22 cellular contexts compared by ENCODE assay signal in genomic region chr17:41571561-41572434, GRCh38. TPM values are rescaled to one million over a fixed set of nuclear protein-coding genes. Genes with fewer than 3 reads are reported as not detected.
DNase-seq lines count a peak whose midpoint lies in the region; ATAC-seq, FAIRE-seq and TF ChIP-seq lines count a peak whose summit lies in the region.
"Had no signal": no experiment of that assay in that cellular context is flagged by ENCODE, and none has a peak within 500 bp of the region (broad histone marks: within the 10 kb centered on the region; RNA-seq: fewer than 3 reads in every experiment).

A gene with protein sequence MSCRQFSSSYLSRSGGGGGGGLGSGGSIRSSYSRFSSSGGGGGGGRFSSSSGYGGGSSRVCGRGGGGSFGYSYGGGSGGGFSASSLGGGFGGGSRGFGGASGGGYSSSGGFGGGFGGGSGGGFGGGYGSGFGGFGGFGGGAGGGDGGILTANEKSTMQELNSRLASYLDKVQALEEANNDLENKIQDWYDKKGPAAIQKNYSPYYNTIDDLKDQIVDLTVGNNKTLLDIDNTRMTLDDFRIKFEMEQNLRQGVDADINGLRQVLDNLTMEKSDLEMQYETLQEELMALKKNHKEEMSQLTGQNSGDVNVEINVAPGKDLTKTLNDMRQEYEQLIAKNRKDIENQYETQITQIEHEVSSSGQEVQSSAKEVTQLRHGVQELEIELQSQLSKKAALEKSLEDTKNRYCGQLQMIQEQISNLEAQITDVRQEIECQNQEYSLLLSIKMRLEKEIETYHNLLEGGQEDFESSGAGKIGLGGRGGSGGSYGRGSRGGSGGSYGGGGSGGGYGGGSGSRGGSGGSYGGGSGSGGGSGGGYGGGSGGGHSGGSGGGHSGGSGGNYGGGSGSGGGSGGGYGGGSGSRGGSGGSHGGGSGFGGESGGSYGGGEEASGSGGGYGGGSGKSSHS (minus strand): TSS chr17:41572059. CDS start chr17:41571992, 67 bp downstream.

- TF ChIP-seq CTCF in endodermal cell (conservative IDR thresholded peaks at IDR 0.05): no peak

- peak; percentile 31 for FAIRE-seq in HTR-8/SVneo (lab: Jason Lieb, UNC)
- FAIRE-seq: GM12891, GM18507, H54 had no signal

- no peak within 1 kb of the TSS for H3K9ac ChIP-seq in endodermal cell (ENCODE audit: extremely low read depth, low read length, poor library complexity, severe bottlenecking)
- H3K9ac ChIP-seq: BLaER1 treated with 17β-estradiol and CSF1 and Interleukin-3, amounts not matched to agents 10 nM and 100 nM; SK-N-SH had no signal

- no peak within 1 kb of the TSS for H3K27ac Mint-ChIP-seq in endodermal cell
- H3K27ac Mint-ChIP-seq in stimulated activated memory B cell treated with anti-CD40 and anti-IgM and Interleukin-4, amounts not matched to agents 10 μg/mL and 1 μg/mL and 100 μg/mL, for 72 hours: no peak within 1 kb of the TSS
- H3K27ac Mint-ChIP-seq: CD8-positive, alpha-beta T cell had no signal

- H3K27me3 Mint-ChIP-seq in endodermal cell (ENCODE audit: insufficient read depth): peaks cover 68% of the 10 kb centered on the region
- H3K27me3 Mint-ChIP-seq in stimulated activated memory B cell treated with anti-CD40 and anti-IgM and Interleukin-4, amounts not matched to agents 10 μg/mL and 1 μg/mL and 100 μg/mL, for 72 hours: peaks cover 45% of the 10 kb centered on the region

- no peak within 1 kb of the TSS for H3K27ac ChIP-seq in endodermal cell (ENCODE audit: low read depth, low read length)
- H3K27ac ChIP-seq: BLaER1 treated with 17β-estradiol and CSF1 and Interleukin-3, amounts not matched to agents 10 nM and 100 nM had no signal

- H3K9me3 ChIP-seq in endodermal cell (ENCODE audit: control insufficient read depth, low read length): no peaks in the 10 kb centered on the region
- H3K9me3 ChIP-seq: SK-N-SH had no signal

- no peak within 1 kb of the TSS for H3K4me3 ChIP-seq in endodermal cell (ENCODE audit: low read length)
- H3K4me3 ChIP-seq: BLaER1 treated with 17β-estradiol and CSF1 and Interleukin-3, amounts not matched to agents 10 nM and 100 nM had no signal

- H3K36me3 ChIP-seq in endodermal cell (ENCODE audit: control insufficient read depth, insufficient read depth, low read length): no peaks in the 10 kb centered on the region
- H3K36me3 ChIP-seq: BLaER1 treated with 17β-estradiol and CSF1 and Interleukin-3, amounts not matched to agents 10 nM and 100 nM had no signal

- no peaks in the 10 kb centered on the region for H3K36me3 Mint-ChIP-seq in endodermal cell (ENCODE audit: low read depth)
- H3K36me3 Mint-ChIP-seq in stimulated activated memory B cell treated with anti-CD40 and anti-IgM and Interleukin-4, amounts not matched to agents 10 μg/mL and 1 μg/mL and 100 μg/mL, for 72 hours: no peaks in the 10 kb centered on the region
- H3K36me3 Mint-ChIP-seq: CD8-positive, alpha-beta T cell had no signal

- DNase-seq in HTR-8/SVneo (ENCODE audit: insufficient read length, low spot score) (no peak), NCI-H146 treated with DMSO at 0.1 percent for 48 hours (lab: John Stamatoyannopoulos, UW; ENCODE audit: unreplicated experiment) (peak; percentile 60), endodermal cell (peak; percentile 43), NCI-H2196 (lab: John Stamatoyannopoulos, UW; ENCODE audit: unreplicated experiment) (no peak), NCI-H2029 treated with DMSO at 0.1 percent for 48 hours (lab: John Stamatoyannopoulos, UW) (no peak), ecto neural progenitor cell (ENCODE audit: low spot score) (no peak)
- DNase-seq: Calu3; CD8-positive, alpha-beta T cell; NCI-H1694 treated with DMSO at 0.1 percent for 48 hours; NCI-H2171 treated with DMSO at 0.1 percent for 48 hours; NCI-H510A; NCI-H774; OCI-M1; SHP77; SK-N-SH had no signal

- peak; percentile 28 for ATAC-seq in stimulated activated memory B cell treated with anti-CD40 and anti-IgM and Interleukin-4, amounts not matched to agents 10 μg/mL and 1 μg/mL and 100 μg/mL, for 72 hours
- ATAC-seq: CD8-positive, alpha-beta T cell had no signal

- 81 to 82% methylated on average over 10 to 24 of the region's 24 CpGs for WGBS in endodermal cell (ENCODE audit: insufficient coverage in 1 of 2, insufficient read length in 1 of 2), 2 experiments

- H3K4me1 ChIP-seq in endodermal cell (ENCODE audit: control insufficient read depth, insufficient read depth, low read length): no peaks in the 10 kb centered on the region

- H3K9me3 Mint-ChIP-seq in endodermal cell: no peaks in the 10 kb centered on the region
- H3K9me3 Mint-ChIP-seq in stimulated activated memory B cell treated with anti-CD40 and anti-IgM and Interleukin-4, amounts not matched to agents 10 μg/mL and 1 μg/mL and 100 μg/mL, for 72 hours: peaks cover 7% of the 10 kb centered on the region

- peaks cover 9% of the 10 kb centered on the region for H3K4me1 Mint-ChIP-seq in endodermal cell
- H3K4me1 Mint-ChIP-seq in stimulated activated memory B cell treated with anti-CD40 and anti-IgM and Interleukin-4, amounts not matched to agents 10 μg/mL and 1 μg/mL and 100 μg/mL, for 72 hours: peaks cover 8% of the 10 kb centered on the region

- H3K4me3 Mint-ChIP-seq in endodermal cell: no peak within 1 kb of the TSS
- H3K4me3 Mint-ChIP-seq in stimulated activated memory B cell treated with anti-CD40 and anti-IgM and Interleukin-4, amounts not matched to agents 10 μg/mL and 1 μg/mL and 100 μg/mL, for 72 hours: no peak within 1 kb of the TSS
- H3K4me3 Mint-ChIP-seq: CD8-positive, alpha-beta T cell had no signal

- H3K27me3 ChIP-seq in endodermal cell (ENCODE audit: control insufficient read depth, insufficient read depth, low read length, poor library complexity, severe bottlenecking): peaks cover 21% of the 10 kb centered on the region
- H3K27me3 ChIP-seq: BLaER1 treated with 17β-estradiol and CSF1 and Interleukin-3, amounts not matched to agents 10 nM and 100 nM had no signal

RNA-seq across cellular contexts. Expression of the gene that starts here (rescaled TPM):
- total RNA-seq in endodermal cell: not detected
- polyA plus RNA-seq in endodermal cell (2013, experiment 1 of 2): not detected
- polyA plus RNA-seq in endodermal cell (2013, experiment 2 of 2): not detected
- total RNA-seq: A673; Calu3; CD8-positive, alpha-beta T cell; RPMI7951 had no signal
- polyA plus RNA-seq: SK-N-SH had no signal

Comparison
In these comparisons a context has a peak if more than half of its experiments do, and no peak if none do; other contexts are left out.
1. Peak in DNase-seq in endodermal cell; RNA of the gene not detected or under 1 TPM.